In the genomic region with DNA sequence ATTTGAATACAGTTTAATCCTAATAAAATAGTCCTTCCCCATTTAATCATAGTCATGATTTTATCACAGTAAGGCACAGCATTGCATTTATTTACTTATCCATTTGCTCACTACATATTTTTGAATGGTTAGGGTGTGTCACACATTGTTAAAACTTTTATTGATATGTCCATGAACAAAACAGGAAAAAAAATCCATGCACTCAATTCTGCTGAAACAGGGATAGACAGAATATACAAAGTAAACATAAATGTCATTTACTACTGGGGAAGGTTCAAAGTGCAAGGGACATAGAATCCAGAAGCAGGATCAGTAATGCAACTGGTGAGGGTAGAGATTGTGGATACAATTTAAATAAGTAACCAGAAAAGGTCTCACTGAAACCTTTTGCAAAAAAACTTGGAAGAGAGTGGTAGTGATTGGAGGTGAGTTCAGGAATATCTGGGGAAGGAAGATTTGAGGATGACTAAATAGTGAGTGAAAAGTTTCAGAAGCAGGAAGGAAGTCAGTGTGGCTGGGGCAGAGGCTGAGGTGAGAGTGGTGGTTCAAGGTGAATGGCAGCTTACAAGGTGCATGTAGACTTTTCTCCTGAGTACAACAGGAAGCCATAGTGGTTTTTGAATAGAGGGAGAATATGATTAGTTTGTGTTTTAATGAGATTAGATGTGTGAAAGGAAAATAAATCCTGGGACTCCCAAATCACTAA, we compare ENCODE assay signal across 22 cellular contexts.
"Had no signal": no experiment of that assay in that cellular context is flagged by ENCODE, and none has a peak within 500 bp of the region (broad histone marks: within the 10 kb centered on the region; RNA-seq: fewer than 3 reads in every experiment).

No MANE protein-coding gene starts in this region.

- H3K4me1 ChIP-seq: heart left ventricle, tibial artery had no signal

- H3K9me3 Mint-ChIP-seq: activated CD4-positive, alpha-beta T cell treated with anti-CD3 and anti-CD28 coated beads, Interleukin-2, amount 10 ng/mL, durations not matched to agents 7 days and 5 days had no signal

- H3K27me3 ChIP-seq: heart left ventricle, tibial artery had no signal

- H3K27ac Mint-ChIP-seq: activated CD4-positive, alpha-beta T cell treated with anti-CD3 and anti-CD28 coated beads, Interleukin-2, amount 10 ng/mL, durations not matched to agents 7 days and 5 days; activated CD8-positive, alpha-beta memory T cell treated with anti-CD3 and anti-CD28 coated beads, Interleukin-2, amount 10 ng/mL, durations not matched to agents 7 days and 5 days; activated CD8-positive, alpha-beta T cell treated with anti-CD3 and anti-CD28 coated beads for 36 hours; activated naive CD8-positive, alpha-beta T cell; natural killer cell; stimulated activated effector memory CD8-positive, alpha-beta T cell treated with anti-CD3 and anti-CD28 coated beads, Interleukin-12 subunit alpha, Interleukin-12 subunit beta, amount 100 ng/mL, for 72 hours; stimulated activated naive CD8-positive, alpha-beta T cell treated with anti-CD3 and anti-CD28 coated beads, Interleukin-15, amount 100 ng/mL, for 72 hours; T-cell; T-helper 2 cell treated with Interferon-gamma antibody and Interleukin-4, amounts not matched to agents 5 μg/mL and 100 μg/mL, for 36 hours had no signal

- H3K27me3 Mint-ChIP-seq: activated CD4-positive, alpha-beta T cell treated with anti-CD3 and anti-CD28 coated beads, Interleukin-2, amount 10 ng/mL, durations not matched to agents 7 days and 5 days; activated CD8-positive, alpha-beta memory T cell treated with anti-CD3 and anti-CD28 coated beads, Interleukin-2, amount 10 ng/mL, durations not matched to agents 7 days and 5 days; activated CD8-positive, alpha-beta T cell treated with anti-CD3 and anti-CD28 coated beads for 36 hours; activated naive CD8-positive, alpha-beta T cell; stimulated activated naive CD8-positive, alpha-beta T cell treated with anti-CD3 and anti-CD28 coated beads, Interleukin-15, amount 100 ng/mL, for 72 hours; T-cell had no signal

- ATAC-seq: activated CD8-positive, alpha-beta memory T cell treated with anti-CD3 and anti-CD28 coated beads, Interleukin-2, amount 10 ng/mL, durations not matched to agents 7 days and 5 days; activated CD8-positive, alpha-beta T cell treated with anti-CD3 and anti-CD28 coated beads for 36 hours; heart left ventricle; natural killer cell; right cardiac atrium; stimulated activated effector memory CD8-positive, alpha-beta T cell treated with anti-CD3 and anti-CD28 coated beads, Interleukin-12 subunit alpha, Interleukin-12 subunit beta, amount 100 ng/mL, for 72 hours; stimulated activated naive CD8-positive, alpha-beta T cell treated with anti-CD3 and anti-CD28 coated beads, Interleukin-15, amount 100 ng/mL, for 72 hours; T-cell had no signal

- H3K4me3 ChIP-seq: coronary artery, heart left ventricle, skin epidermis, tibial artery had no signal

- DNase-seq: activated CD4-positive, alpha-beta T cell treated with anti-CD3 and anti-CD28 coated beads, Interleukin-2, amount 10 ng/mL, durations not matched to agents 7 days and 5 days; activated CD4-positive, CD25-positive, alpha-beta regulatory T cell treated with anti-CD3 and anti-CD28 coated beads, Interleukin-2, amount 50 U/mL, for 72 hours; activated CD8-positive, alpha-beta memory T cell treated with anti-CD3 and anti-CD28 coated beads, Interleukin-2, amount 10 ng/mL, durations not matched to agents 7 days and 5 days; activated CD8-positive, alpha-beta T cell treated with anti-CD3 and anti-CD28 coated beads for 36 hours; activated T-cell treated with anti-CD3 and anti-CD28 coated beads for 4 hours; central memory CD4-positive, alpha-beta T cell; heart left ventricle; islet precursor cell; natural killer cell; right cardiac atrium; stimulated activated CD4-positive, alpha-beta T cell treated with anti-CD3 and anti-CD28 coated beads, Interleukin-2, amount 100 ng/mL, for 24 hours; stimulated activated naive CD8-positive, alpha-beta T cell treated with anti-CD3 and anti-CD28 coated beads, Interleukin-15, amount 100 ng/mL, for 72 hours; T-cell; tibial artery had no signal

- H3K27ac ChIP-seq: coronary artery, heart left ventricle, skin epidermis, tibial artery, VCaP had no signal

- H3K9me3 ChIP-seq: tibial artery had no signal

- H3K4me1 Mint-ChIP-seq: activated CD4-positive, alpha-beta T cell treated with anti-CD3 and anti-CD28 coated beads, Interleukin-2, amount 10 ng/mL, durations not matched to agents 7 days and 5 days; activated CD8-positive, alpha-beta memory T cell treated with anti-CD3 and anti-CD28 coated beads, Interleukin-2, amount 10 ng/mL, durations not matched to agents 7 days and 5 days; natural killer cell; stimulated activated effector memory CD8-positive, alpha-beta T cell treated with anti-CD3 and anti-CD28 coated beads, Interleukin-12 subunit alpha, Interleukin-12 subunit beta, amount 100 ng/mL, for 72 hours; stimulated activated naive CD8-positive, alpha-beta T cell treated with anti-CD3 and anti-CD28 coated beads, Interleukin-15, amount 100 ng/mL, for 72 hours; T-cell had no signal

- H3K36me3 ChIP-seq: heart left ventricle, tibial artery had no signal

- H3K36me3 Mint-ChIP-seq: activated CD8-positive, alpha-beta memory T cell treated with anti-CD3 and anti-CD28 coated beads, Interleukin-2, amount 10 ng/mL, durations not matched to agents 7 days and 5 days; activated naive CD8-positive, alpha-beta T cell; natural killer cell; stimulated activated effector memory CD8-positive, alpha-beta T cell treated with anti-CD3 and anti-CD28 coated beads, Interleukin-12 subunit alpha, Interleukin-12 subunit beta, amount 100 ng/mL, for 72 hours; T-cell had no signal

- H3K4me3 Mint-ChIP-seq: activated CD4-positive, alpha-beta T cell treated with anti-CD3 and anti-CD28 coated beads, Interleukin-2, amount 10 ng/mL, durations not matched to agents 7 days and 5 days; activated CD8-positive, alpha-beta memory T cell treated with anti-CD3 and anti-CD28 coated beads, Interleukin-2, amount 10 ng/mL, durations not matched to agents 7 days and 5 days; activated CD8-positive, alpha-beta T cell treated with anti-CD3 and anti-CD28 coated beads for 36 hours; activated naive CD8-positive, alpha-beta T cell; natural killer cell; stimulated activated effector memory CD8-positive, alpha-beta T cell treated with anti-CD3 and anti-CD28 coated beads, Interleukin-12 subunit alpha, Interleukin-12 subunit beta, amount 100 ng/mL, for 72 hours; stimulated activated naive CD8-positive, alpha-beta T cell treated with anti-CD3 and anti-CD28 coated beads, Interleukin-15, amount 100 ng/mL, for 72 hours; T-cell; T-helper 2 cell treated with Interferon-gamma antibody and Interleukin-4, amounts not matched to agents 5 μg/mL and 100 μg/mL, for 36 hours had no signal

- FAIRE-seq: astrocyte, urothelium cell line had no signal
